ENCODE assay signal across 8 cellular contexts in the genomic region with DNA sequence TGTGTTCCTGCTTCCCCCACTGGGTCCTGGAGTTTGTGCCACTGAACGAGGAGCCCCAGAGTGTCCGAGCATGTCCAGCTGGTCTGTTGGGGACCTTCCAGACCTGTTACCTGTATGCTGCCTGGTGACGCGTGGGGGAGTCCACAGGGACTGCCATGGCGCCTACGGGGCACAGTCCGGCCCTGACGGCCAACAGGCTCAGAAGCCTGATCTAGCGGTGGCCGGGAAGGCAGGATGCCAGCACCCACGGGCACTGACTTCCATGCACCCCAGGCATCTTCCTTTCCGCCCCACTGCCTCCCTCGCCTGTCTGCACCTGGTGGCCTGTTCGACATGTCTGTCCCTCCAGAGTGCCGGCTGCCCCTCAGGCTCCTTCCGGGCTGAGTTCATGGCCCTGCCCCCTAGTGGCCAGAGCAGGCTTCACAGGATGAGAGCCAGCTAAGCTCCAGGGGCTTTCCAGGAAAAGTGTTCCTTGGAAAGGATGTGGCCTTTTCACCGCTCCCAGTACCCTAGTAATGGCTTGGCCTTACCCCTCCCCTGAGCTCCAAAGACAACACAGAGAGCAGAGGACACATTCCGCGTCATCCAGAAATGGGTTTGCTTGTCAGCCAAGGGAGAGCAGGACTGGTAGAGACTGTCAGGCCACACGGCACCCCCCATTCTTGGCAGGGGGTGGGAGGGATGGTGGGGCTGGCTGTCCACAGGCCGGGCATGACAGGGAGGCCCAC. TPM values are rescaled to one million over a fixed set of nuclear protein-coding genes. Genes with fewer than 3 reads are reported as not detected.
DNase-seq lines count a peak whose midpoint lies in the region; ATAC-seq and TF ChIP-seq lines count a peak whose summit lies in the region.

No MANE protein-coding gene starts in this region.

- no peak overlapping the region for H3K4me3 ChIP-seq in CD4-positive, CD25-positive, alpha-beta regulatory T cell (ENCODE audit: low read depth, low read length)
- H3K4me3 ChIP-seq in astrocyte of the cerebellum (ENCODE audit: low read depth, low read length): no peak overlapping the region

- TF ChIP-seq CTCF in astrocyte of the cerebellum (IDR thresholded peaks at IDR 0.05; ENCODE audit: low read depth, low read length, missing control alignments): peak; percentile 83

- no peaks in the 10 kb centered on the region for H3K27me3 ChIP-seq in CD4-positive, CD25-positive, alpha-beta regulatory T cell (ENCODE audit: control insufficient read depth, insufficient read depth, low read length)

- H3K36me3 Mint-ChIP-seq in CD4-positive, CD25-positive, alpha-beta regulatory T cell: no peaks in the 10 kb centered on the region

- peak; percentile 38 to 67 (median 38) for DNase-seq in CD4-positive, CD25-positive, alpha-beta regulatory T cell
- DNase-seq in HK-2 (ENCODE audit: unreplicated experiment) (peak; percentile 45), T-helper 1 cell (peak in 4 of 5 donors; percentile 30 to 54 (median 46)), astrocyte of the cerebellum (ENCODE audit: low read depth) (no peak), iPS-NIHi7 (ENCODE audit: extremely low spot score) (peak; percentile 69), NCI-H2107 (lab: John Stamatoyannopoulos, UW) (no peak), DMS114 treated with DMSO at 0.1 percent for 48 hours (lab: John Stamatoyannopoulos, UW; ENCODE audit: unreplicated experiment) (no peak)
- peak; percentile 67 to 73 for DNase-seq in stimulated activated CD4-positive, alpha-beta T cell treated with anti-CD3 and anti-CD28 coated beads, Interleukin-2, amount 100 ng/mL, for 24 hours

- H3K9me3 ChIP-seq in CD4-positive, CD25-positive, alpha-beta regulatory T cell (ENCODE audit: control insufficient read depth in 2 of 2, low read length in 2 of 2): no peaks in the 10 kb centered on the region

- H3K27me3 Mint-ChIP-seq in CD4-positive, CD25-positive, alpha-beta regulatory T cell: peaks cover 4% of the 10 kb centered on the region

- peaks cover 3 to 15% (median 10%) of the 10 kb centered on the region in 4 donors for H3K4me1 Mint-ChIP-seq in CD4-positive, CD25-positive, alpha-beta regulatory T cell

- no peaks in the 10 kb centered on the region for H3K36me3 ChIP-seq in CD4-positive, CD25-positive, alpha-beta regulatory T cell (ENCODE audit: control insufficient read depth, insufficient read depth, low read length)

- H3K27ac Mint-ChIP-seq in CD4-positive, CD25-positive, alpha-beta regulatory T cell: peak overlapping the region in 2 of 3 donors; percentile 52 to 55

- in situ Hi-C loops in astrocyte of the cerebellum (cut with HindIII; ENCODE audit: low sequenced_read_pairs): no loop called here

- peaks cover 13% of the 10 kb centered on the region for H3K4me1 ChIP-seq in CD4-positive, CD25-positive, alpha-beta regulatory T cell (ENCODE audit: control insufficient read depth, insufficient read depth, low read length, poor library complexity, severe bottlenecking)

- no peaks in the 10 kb centered on the region for H3K9me3 Mint-ChIP-seq in CD4-positive, CD25-positive, alpha-beta regulatory T cell

- peak in 1 of 2 donors; percentile 55 for ATAC-seq in CD4-positive, CD25-positive, alpha-beta regulatory T cell (ENCODE audit: low read depth in 2 of 2)

- no peak overlapping the region for H3K27ac ChIP-seq in CD4-positive, CD25-positive, alpha-beta regulatory T cell (ENCODE audit: insufficient read depth, low read length, poor library complexity, severe bottlenecking)

- no peak overlapping the region for H3K4me3 Mint-ChIP-seq in CD4-positive, CD25-positive, alpha-beta regulatory T cell

RNA-seq across cellular contexts. Expression of a gene that starts 35.7 kb away (rescaled TPM):
- total RNA-seq in CD4-positive, CD25-positive, alpha-beta regulatory T cell: 46.6 TPM
- polyA plus RNA-seq in CD4-positive, CD25-positive, alpha-beta regulatory T cell: 10 to 100 TPM; 39.0 to 54.1 (median 47.2) TPM

RNA-seq across cellular contexts. Expression of a gene that starts 50.9 kb away (rescaled TPM):
- not detected for total RNA-seq in CD4-positive, CD25-positive, alpha-beta regulatory T cell
- not detected for polyA plus RNA-seq in CD4-positive, CD25-positive, alpha-beta regulatory T cell

RNA-seq across cellular contexts. Expression of a gene that starts 51.8 kb away (rescaled TPM):
- total RNA-seq in CD4-positive, CD25-positive, alpha-beta regulatory T cell: 0.25 TPM
- under 1 TPM in 3 of 4 donors, not detected in 1; 0.13 to 0.64 (median 0.18) TPM for polyA plus RNA-seq in CD4-positive, CD25-positive, alpha-beta regulatory T cell

Comparison
In these comparisons a context has a peak if more than half of its experiments do, and no peak if none do; other contexts are left out.
1. DNase-seq: peak in CD4-positive, CD25-positive, alpha-beta regulatory T cell (3 of 3), HK-2 (single experiment), T-helper 1 cell (4 of 5), iPS-NIHi7 (single experiment) and stimulated activated CD4-positive, alpha-beta T cell treated with anti-CD3 and anti-CD28 coated beads, Interleukin-2, amount 100 ng/mL, for 24 hours (2 of 2); none in astrocyte of the cerebellum (single experiment), NCI-H2107 (single experiment) and DMS114 treated with DMSO at 0.1 percent for 48 hours (single experiment).